ENCODE assay signal across 20 cellular contexts in genomic region chr17:32261937-32262510, GRCh38. TPM values are rescaled to one million over a fixed set of nuclear protein-coding genes. Genes with fewer than 3 reads are reported as not detected.
DNase-seq lines count a peak whose midpoint lies in the region; ATAC-seq and TF ChIP-seq lines count a peak whose summit lies in the region.
"Had no signal": no experiment of that assay in that cellular context is flagged by ENCODE, and none has a peak within 500 bp of the region (broad histone marks: within the 10 kb centered on the region; RNA-seq: fewer than 3 reads in every experiment).

No MANE protein-coding gene starts in this region.

- no peak overlapping the region for H4K8ac ChIP-seq in neuronal stem cell (ENCODE audit: low read depth, low read length)

- H3K23ac ChIP-seq in neuronal stem cell (ENCODE audit: low read depth, low read length, poor library complexity), result no peak overlapping the region

- H2AFZ ChIP-seq in neuronal stem cell (ENCODE audit: low read length), result no peak overlapping the region

- H3K4me1 ChIP-seq in right atrium auricular region, result peaks cover 0 to 39% of the 10 kb centered on the region in 2 donors
- H3K4me1 ChIP-seq in endodermal cell (ENCODE audit: control insufficient read depth, insufficient read depth, low read length), result peaks cover 6% of the 10 kb centered on the region
- H3K4me1 ChIP-seq in neuronal stem cell (ENCODE audit: control insufficient read depth in 2 of 2, insufficient read depth in 1 of 2, low read depth in 1 of 2, low read length in 2 of 2), result peaks cover 13 to 31% of the 10 kb centered on the region in 2 donors

- 86 to 90% methylated on average over 12 to 13 of the region's 13 CpGs for WGBS in endodermal cell (ENCODE audit: insufficient coverage in 1 of 2, insufficient read length in 1 of 2), 2 experiments
- WGBS in neuronal stem cell (ENCODE audit: extremely low coverage in 2 of 2, insufficient read length in 2 of 2, insufficient replicate concordance in 1 of 2), 2 donors, result no CpG with 5 or more reads among the region's 13 CpGs

- H3K14ac ChIP-seq in neuronal stem cell (ENCODE audit: low read length), result no peak overlapping the region

- H2AK5ac ChIP-seq in neuronal stem cell (ENCODE audit: low read depth, low read length), result no peak overlapping the region

- H3K9me3 ChIP-seq in right atrium auricular region (no peaks in the 10 kb centered on the region), endodermal cell (ENCODE audit: control insufficient read depth, low read length) (no peaks in the 10 kb centered on the region), neuronal stem cell (replicated peaks in 1 of 2; ENCODE audit: control insufficient read depth in 2 of 2, insufficient read depth in 1 of 2, low read depth in 1 of 2, low read length in 2 of 2) (no peaks in the 10 kb centered on the region)
- H3K9me3 ChIP-seq: MG63 had no signal

- peak; percentile 29 to 55 for ATAC-seq in left cardiac atrium

- H3K4me3 Mint-ChIP-seq in endodermal cell, result no peak overlapping the region
- H3K4me3 Mint-ChIP-seq: CD4-positive, alpha-beta T cell; HFFc6 had no signal

- no peaks in the 10 kb centered on the region for H3K79me1 ChIP-seq in neuronal stem cell (ENCODE audit: low read depth, low read length)

- no peak overlapping the region for H2BK12ac ChIP-seq in neuronal stem cell (ENCODE audit: low read length)

- no peak overlapping the region for H3K4me2 ChIP-seq in neuronal stem cell (ENCODE audit: insufficient read depth, low read length, poor library complexity, severe bottlenecking)

- peaks cover 57% of the 10 kb centered on the region for H3K27me3 Mint-ChIP-seq in endodermal cell (ENCODE audit: insufficient read depth)

- intact Hi-C loops in left cardiac atrium (cut with DNase I), result no loop called here

- no peaks in the 10 kb centered on the region for H3K9me3 Mint-ChIP-seq in endodermal cell
- H3K9me3 Mint-ChIP-seq: CD4-positive, alpha-beta T cell; HFFc6 had no signal

- peak overlapping the region; percentile 61 for H3K18ac ChIP-seq in neuronal stem cell (ENCODE audit: low read length)

- H2BK15ac ChIP-seq in neuronal stem cell (ENCODE audit: low read length), result peak overlapping the region; percentile 43

- H3K9ac ChIP-seq in endodermal cell (ENCODE audit: extremely low read depth, low read length, poor library complexity, severe bottlenecking), result no peak overlapping the region
- no peak overlapping the region for H3K9ac ChIP-seq in neuronal stem cell (ENCODE audit: low read depth, low read length, poor library complexity)

- no peaks in the 10 kb centered on the region for H3K36me3 Mint-ChIP-seq in endodermal cell (ENCODE audit: low read depth)

- H3K4me1 Mint-ChIP-seq in endodermal cell, result peaks cover 20% of the 10 kb centered on the region

- H3K4ac ChIP-seq in neuronal stem cell (ENCODE audit: low read length), result no peak overlapping the region

- H4K91ac ChIP-seq in neuronal stem cell (ENCODE audit: low read depth, low read length, poor library complexity), result no peak overlapping the region

- H3K27me3 ChIP-seq in right atrium auricular region, result no peaks in the 10 kb centered on the region
- peaks cover 54% of the 10 kb centered on the region for H3K27me3 ChIP-seq in endodermal cell (ENCODE audit: control insufficient read depth, insufficient read depth, low read length, poor library complexity, severe bottlenecking)
- H3K27me3 ChIP-seq in neuronal stem cell (ENCODE audit: control insufficient read depth in 3 of 3, insufficient read depth in 3 of 3, low read depth in 1 of 3, low read length in 3 of 3), result peaks cover 3 to 58% (median 23%) of the 10 kb centered on the region in 3 experiments

- H3K27ac Mint-ChIP-seq in endodermal cell, result no peak overlapping the region
- H3K27ac Mint-ChIP-seq: CD4-positive, alpha-beta T cell; HFFc6 had no signal

- no peak overlapping the region for H3K27ac ChIP-seq in right atrium auricular region
- H3K27ac ChIP-seq in endodermal cell (ENCODE audit: low read depth, low read length), result no peak overlapping the region
- H3K27ac ChIP-seq in neuronal stem cell (replicated peaks; ENCODE audit: low read length), result no peak overlapping the region

- TF ChIP-seq CTCF in right atrium auricular region (IDR thresholded peaks at IDR 0.05) (no peak), endodermal cell (conservative IDR thresholded peaks at IDR 0.05) (no peak)

- H3K4me3 ChIP-seq in right atrium auricular region (no peak overlapping the region), endodermal cell (ENCODE audit: low read length) (no peak overlapping the region), neuronal stem cell (ENCODE audit: low read length in 2 of 2) (no peak overlapping the region)
- H3K4me3 ChIP-seq: MG63 had no signal

- H2BK120ac ChIP-seq in neuronal stem cell (ENCODE audit: low read depth, low read length), result no peak overlapping the region

- no peaks in the 10 kb centered on the region for H3K36me3 ChIP-seq in right atrium auricular region
- no peaks in the 10 kb centered on the region for H3K36me3 ChIP-seq in endodermal cell (ENCODE audit: control insufficient read depth, insufficient read depth, low read length)
- no peaks in the 10 kb centered on the region for H3K36me3 ChIP-seq in neuronal stem cell (replicated peaks in 1 of 2; ENCODE audit: control insufficient read depth in 2 of 2, insufficient read depth in 2 of 2, low read length in 2 of 2)
- H3K36me3 ChIP-seq: MG63 had no signal

- no peak for DNase-seq in left cardiac atrium
- no peak for DNase-seq in right atrium auricular region (ENCODE audit: low spot score)
- DNase-seq in NCI-H69 (lab: John Stamatoyannopoulos, UW), result peak; percentile 66
- DNase-seq in endodermal cell, result peak; percentile 56
- no peak for DNase-seq in neuronal stem cell (ENCODE audit: low spot score)
- no peak for DNase-seq in GF-D8 (lab: John Stamatoyannopoulos, UW)
- no peak for DNase-seq in NCI-H1436 (lab: John Stamatoyannopoulos, UW)
- no peak for DNase-seq in hepatic stellate cell (ENCODE audit: low spot score)
- DNase-seq: CD4-positive, alpha-beta T cell; DMS153; HFFc6; Kasumi-1; MG63; NCI-H1048; NCI-H1436 treated with DMSO at 0.1 percent for 48 hours; NCI-H2171; NCI-H446 treated with DMSO at 0.1 percent for 48 hours; RPMI8226; SHP77 treated with DMSO at 0.1 percent for 48 hours had no signal

- H2BK5ac ChIP-seq in neuronal stem cell (ENCODE audit: low read length), result no peak overlapping the region

RNA-seq across cellular contexts. Expression of gene RHBDL3, which starts 3.6 kb away (rescaled TPM):
- total RNA-seq in left cardiac atrium (10 to 100 TPM; 15.0 to 23.2 TPM), right atrium auricular region (10 to 100 TPM; 18.0 to 19.2 TPM), endodermal cell (1 to 10 TPM in 1 of 2 donors, under 1 TPM in 1; 0.35 to 1.4 TPM)
- 17.1 TPM for polyA plus RNA-seq in endodermal cell (2013, experiment 1 of 2)
- polyA plus RNA-seq in endodermal cell (2013, experiment 2 of 2), result 11.5 TPM
- 0.82 TPM for polyA plus RNA-seq in neuronal stem cell (2013, experiment 1 of 2)
- polyA plus RNA-seq in neuronal stem cell (2013, experiment 2 of 2), result 0.83 TPM
- total RNA-seq: HT-29 had no signal

Comparison
In these comparisons a context has a peak if more than half of its experiments do, and no peak if none do; other contexts are left out.
1. DNase-seq: peak in NCI-H69 (single experiment) and endodermal cell (single experiment); none in left cardiac atrium (single experiment), right atrium auricular region (single experiment), neuronal stem cell (single experiment), GF-D8 (single experiment), NCI-H1436 (single experiment) and hepatic stellate cell (single experiment).
2. RNA of gene RHBDL3, which starts 3.6 kb away (total RNA-seq): 15.0 to 23.2 TPM in left cardiac atrium and 18.0 to 19.2 TPM in right atrium auricular region; 0.35 to 1.4 TPM in endodermal cell; every median in the first group is over 4 times any median in the second.